Comparison of ENCODE assay signal across 8 cellular contexts in genomic region chr5:56588636-56589485, GRCh38.
DNase-seq lines count a peak whose midpoint lies in the region; ATAC-seq lines count a peak whose summit lies in the region.

No MANE protein-coding gene starts in this region.

- peak overlapping the region; percentile 95 for H3K18ac ChIP-seq in neuronal stem cell (ENCODE audit: low read length)

- WGBS in neuronal stem cell (ENCODE audit: extremely low coverage in 2 of 2, insufficient read length in 2 of 2, insufficient replicate concordance in 1 of 2), 2 donors, result no CpG with 5 or more reads among the region's 16 CpGs

- peak overlapping the region; percentile 5 for H3K14ac ChIP-seq in neuronal stem cell (ENCODE audit: low read length)

- no peaks in the 10 kb centered on the region for H3K27me3 Mint-ChIP-seq in activated naive CD8-positive, alpha-beta T cell

- no peaks in the 10 kb centered on the region for H3K9me3 Mint-ChIP-seq in activated naive CD8-positive, alpha-beta T cell (ENCODE audit: low read depth)

- H3K4me1 ChIP-seq in neuronal stem cell (ENCODE audit: control insufficient read depth in 2 of 2, insufficient read depth in 1 of 2, low read depth in 1 of 2, low read length in 2 of 2), result peaks cover 0 to 27% of the 10 kb centered on the region in 2 donors

- peaks cover 45% of the 10 kb centered on the region for H3K4me1 Mint-ChIP-seq in activated naive CD8-positive, alpha-beta T cell (ENCODE audit: low read depth)

- no peaks in the 10 kb centered on the region for H3K27me3 ChIP-seq in neuronal stem cell (ENCODE audit: control insufficient read depth in 3 of 3, insufficient read depth in 3 of 3, low read depth in 1 of 3, low read length in 3 of 3)

- H2AK5ac ChIP-seq in neuronal stem cell (ENCODE audit: low read depth, low read length), result peak overlapping the region; percentile 86

- peak overlapping the region; percentile 1 for H2BK15ac ChIP-seq in neuronal stem cell (ENCODE audit: low read length)

- ATAC-seq in GM18861 (IDR thresholded peaks at IDR 0.05; ENCODE audit: unreplicated experiment) (peak; percentile 97), HG02571 (IDR thresholded peaks at IDR 0.05; ENCODE audit: unreplicated experiment) (peak; percentile 98)

- no peak overlapping the region for H2AFZ ChIP-seq in neuronal stem cell (ENCODE audit: low read length)

- H3K36me3 ChIP-seq in neuronal stem cell (replicated peaks in 1 of 2; ENCODE audit: control insufficient read depth in 2 of 2, insufficient read depth in 2 of 2, low read length in 2 of 2), result no peaks in the 10 kb centered on the region

- peak overlapping the region; percentile 72 for H2BK5ac ChIP-seq in neuronal stem cell (ENCODE audit: low read length)

- H2BK12ac ChIP-seq in neuronal stem cell (ENCODE audit: low read length), result peak overlapping the region; percentile 42

- no peaks in the 10 kb centered on the region for H3K9me3 ChIP-seq in neuronal stem cell (replicated peaks in 1 of 2; ENCODE audit: control insufficient read depth in 2 of 2, insufficient read depth in 1 of 2, low read depth in 1 of 2, low read length in 2 of 2)

- peak overlapping the region; percentile 54 for H3K4me3 Mint-ChIP-seq in activated naive CD8-positive, alpha-beta T cell

- no peaks in the 10 kb centered on the region for H3K79me1 ChIP-seq in neuronal stem cell (ENCODE audit: low read depth, low read length)

- peak overlapping the region; percentile 24 for H3K9ac ChIP-seq in neuronal stem cell (ENCODE audit: low read depth, low read length, poor library complexity)

- H3K4ac ChIP-seq in neuronal stem cell (ENCODE audit: low read length), result no peak overlapping the region

- H4K91ac ChIP-seq in neuronal stem cell (ENCODE audit: low read depth, low read length, poor library complexity), result no peak overlapping the region

- H3K4me3 ChIP-seq in neuronal stem cell (ENCODE audit: low read length in 2 of 2), result no peak overlapping the region

- no peak overlapping the region for H4K8ac ChIP-seq in neuronal stem cell (ENCODE audit: low read depth, low read length)

- peak overlapping the region; percentile 21 for H3K27ac ChIP-seq in neuronal stem cell (replicated peaks; ENCODE audit: low read length)

- peak; percentile 92 for DNase-seq in NCI-H748 (lab: John Stamatoyannopoulos, UW; ENCODE audit: unreplicated experiment)
- peak; percentile 51 for DNase-seq in neuronal stem cell (ENCODE audit: low spot score)
- no peak for DNase-seq in SK-N-DZ (ENCODE audit: low spot score)
- no peak for DNase-seq in epidermal melanocyte (ENCODE audit: insufficient read length, low spot score)
- DNase-seq in NCI-H1694 treated with DMSO at 0.1 percent for 48 hours (lab: John Stamatoyannopoulos, UW), result no peak

- H3K4me2 ChIP-seq in neuronal stem cell (ENCODE audit: insufficient read depth, low read length, poor library complexity, severe bottlenecking), result no peak overlapping the region

- peak overlapping the region; percentile 82 for H2BK120ac ChIP-seq in neuronal stem cell (ENCODE audit: low read depth, low read length)

- peaks cover 3% of the 10 kb centered on the region for H3K36me3 Mint-ChIP-seq in activated naive CD8-positive, alpha-beta T cell

- no peak overlapping the region for H3K27ac Mint-ChIP-seq in activated naive CD8-positive, alpha-beta T cell

- H3K23ac ChIP-seq in neuronal stem cell (ENCODE audit: low read depth, low read length, poor library complexity), result peak overlapping the region; percentile 56

Comparison
In these comparisons a context has a peak if more than half of its experiments do, and no peak if none do; other contexts are left out.
1. DNase-seq: peak in NCI-H748 (single experiment) and neuronal stem cell (single experiment); none in SK-N-DZ (single experiment), epidermal melanocyte (single experiment) and NCI-H1694 treated with DMSO at 0.1 percent for 48 hours (single experiment).